Comparison of ENCODE assay signal across 35 cellular contexts in genomic region chr17:8736796-8737195, GRCh38. TPM values are rescaled to one million over a fixed set of nuclear protein-coding genes. Genes with fewer than 3 reads are reported as not detected.
"Had no signal": no experiment of that assay in that cellular context is flagged by ENCODE, and none has a peak within 500 bp of the region (broad histone marks: within the 10 kb centered on the region; RNA-seq: fewer than 3 reads in every experiment).

No MANE protein-coding gene starts in this region.

- ATAC-seq: activated CD8-positive, alpha-beta T cell treated with anti-CD3 and anti-CD28 coated beads for 36 hours; activated naive CD4-positive, alpha-beta T cell treated with anti-CD3 and anti-CD28 coated beads, Interleukin-2, amount 50 U/mL, for 72 hours; activated T-cell treated with anti-CD3 and anti-CD28 coated beads, Interleukin-2, amount 50 U/mL, for 4 hours; activated T-cell treated with anti-CD3 and anti-CD28 coated beads, Interleukin-2, amount 50 U/mL, for 72 hours; activated T-helper 17 cell treated with anti-CD3 and anti-CD28 coated beads, Interleukin-2, amount 50 U/mL, for 72 hours had no signal

- FAIRE-seq: bronchial epithelial cell, TTC549 had no signal

- H3K27ac ChIP-seq: adrenal gland, VCaP had no signal

- H3K27me3 ChIP-seq: adrenal gland, cardiac muscle cell had no signal

- H3K9me3 ChIP-seq: adrenal gland had no signal

- H3K36me3 ChIP-seq: adrenal gland, cardiac muscle cell had no signal

- H3K4me3 ChIP-seq: adrenal gland, cardiac muscle cell had no signal

- DNase-seq: activated B cell treated with CpG ODN at 0.5 μM for 24 hours; activated CD4-positive, alpha-beta memory T cell treated with anti-CD3 and anti-CD28 coated beads for 36 hours; activated CD4-positive, alpha-beta T cell treated with anti-CD3 and anti-CD28 coated beads for 4 hours; activated CD4-positive, alpha-beta T cell treated with anti-CD3 and anti-CD28 coated beads, Interleukin-2, amount 10 ng/mL, durations not matched to agents 24 days and 14 days; activated CD4-positive, alpha-beta T cell treated with anti-CD3 and anti-CD28 coated beads, Interleukin-2, amount 50 U/mL, for 1 hour; activated CD4-positive, alpha-beta T cell treated with anti-CD3 and anti-CD28 coated beads, Interleukin-2, amount 50 U/mL, for 4 hours; activated CD4-positive, CD25-positive, alpha-beta regulatory T cell treated with anti-CD3 and anti-CD28 coated beads, Interleukin-2, amount 50 U/mL, for 72 hours; activated CD8-positive, alpha-beta memory T cell treated with anti-CD3 and anti-CD28 coated beads, Interleukin-2, amount 50 U/mL, for 4 hours; activated CD8-positive, alpha-beta T cell treated with anti-CD3 and anti-CD28 coated beads for 36 hours; activated effector memory CD4-positive, alpha-beta T cell treated with anti-CD3 and anti-CD28 coated beads, Interleukin-2, amount 50 U/mL, for 16 hours; activated gamma-delta T cell treated with Interleukin-2 at 50 U/mL for 16 hours; activated naive CD4-positive, alpha-beta T cell; activated naive CD4-positive, alpha-beta T cell treated with anti-CD3 and anti-CD28 coated beads for 36 hours; activated naive CD4-positive, alpha-beta T cell treated with anti-CD3 and anti-CD28 coated beads, Interleukin-2, amount 50 U/mL, for 16 hours; activated naive CD8-positive, alpha-beta T cell treated with anti-CD3 and anti-CD28 coated beads for 36 hours; activated T-cell treated with anti-CD3 and anti-CD28 coated beads for 4 hours; activated T-cell treated with anti-CD3 and anti-CD28 coated beads, Interleukin-2, amount 50 U/mL, for 1 hour; activated T-cell treated with anti-CD3 and anti-CD28 coated beads, Interleukin-2, amount 50 U/mL, for 4 hours; activated T-cell treated with anti-CD3 and anti-CD28 coated beads, Interleukin-2, amount 50 U/mL, for 72 hours; adrenal gland; amniotic stem cell; aorta; caudate nucleus; T-helper 1 cell; T-helper 2 cell; T-helper 9 cell had no signal

- H3K4me1 ChIP-seq: adrenal gland had no signal

RNA-seq across cellular contexts. Expression of gene CCDC42, which starts 7.8 kb away (rescaled TPM):
- total RNA-seq: activated B cell treated with CpG ODN at 0.5 μM for 24 hours; activated naive CD4-positive, alpha-beta T cell treated with anti-CD3 and anti-CD28 coated beads for 36 hours; activated naive CD4-positive, alpha-beta T cell treated with anti-CD3 and anti-CD28 coated beads, Interleukin-2, amount 50 U/mL, for 72 hours; activated T-cell treated with anti-CD3 and anti-CD28 coated beads, Interleukin-2, amount 50 U/mL, for 4 hours; adrenal gland; bronchial epithelial cell; cardiac muscle cell; cerebellum had no signal
- polyA plus RNA-seq: adrenal gland, cardiac muscle cell had no signal

RNA-seq across cellular contexts. Expression of gene SPDYE4, which starts 21.6 kb away (rescaled TPM):
- total RNA-seq: activated B cell treated with CpG ODN at 0.5 μM for 24 hours; activated CD4-positive, alpha-beta memory T cell treated with anti-CD3 and anti-CD28 coated beads for 36 hours; activated CD4-positive, alpha-beta T cell treated with anti-CD3 and anti-CD28 coated beads, Interleukin-2, amount 10 ng/mL, durations not matched to agents 24 days and 14 days; activated CD8-positive, alpha-beta memory T cell treated with anti-CD3 and anti-CD28 coated beads for 36 hours; activated CD8-positive, alpha-beta T cell treated with anti-CD3 and anti-CD28 coated beads for 36 hours; activated naive CD4-positive, alpha-beta T cell treated with anti-CD3 and anti-CD28 coated beads for 36 hours; activated naive CD4-positive, alpha-beta T cell treated with anti-CD3 and anti-CD28 coated beads, Interleukin-2, amount 50 U/mL, for 72 hours; activated naive CD8-positive, alpha-beta T cell treated with anti-CD3 and anti-CD28 coated beads for 36 hours; activated T-cell treated with anti-CD3 and anti-CD28 coated beads, Interleukin-2, amount 50 U/mL, for 4 hours; activated T-cell treated with anti-CD3 and anti-CD28 coated beads, Interleukin-2, amount 50 U/mL, for 72 hours; activated T-helper 1 cell treated with anti-CD3 and anti-CD28 coated beads, Interleukin-12 subunit alpha, Interleukin-12 subunit beta, Interleukin-2, Interleukin-4 antibody, amounts not matched to agents 30 ng/mL and 10 ng/mL and 1 ng/mL, durations not matched to agents 14 hours and 24 hours and 36 hours; activated T-helper 17 cell treated with anti-CD3 and anti-CD28 coated beads, Interleukin-2, amount 50 U/mL, for 72 hours; adrenal gland; aorta; bronchial epithelial cell; cardiac muscle cell; cerebellum had no signal
- polyA plus RNA-seq: adrenal gland, aorta, cardiac muscle cell had no signal
